28 cellular contexts compared by ENCODE assay signal in genomic region chr10:122949296-122949695, GRCh38.
"Had no signal": no experiment of that assay in that cellular context is flagged by ENCODE, and none has a peak within 500 bp of the region (broad histone marks: within the 10 kb centered on the region; RNA-seq: fewer than 3 reads in every experiment).

No MANE protein-coding gene starts in this region.

- FAIRE-seq: keratinocyte, urothelium cell line had no signal

- H3K4me3 ChIP-seq: hepatocyte, lower lobe of right lung, pancreas, prostate gland, skin epidermis, stomach, testis, thyroid gland, transverse colon, upper lobe of left lung had no signal

- DNase-seq: kidney glomerular epithelial cell; left cardiac atrium; lower lobe of right lung; midbrain; naive thymus-derived CD8-positive, alpha-beta T cell; nucleus accumbens; pancreas; posterior cingulate gyrus; retina; right cardiac atrium; stimulated activated CD4-positive, alpha-beta T cell treated with anti-CD3 and anti-CD28 coated beads, Interleukin-12 subunit alpha, Interleukin-12 subunit beta, amount 100 ng/mL, for 4 hours; stimulated activated CD4-positive, alpha-beta T cell treated with anti-CD3 and anti-CD28 coated beads, Interleukin-15, amount 100 ng/mL, for 24 hours; stimulated activated CD4-positive, alpha-beta T cell treated with anti-CD3 and anti-CD28 coated beads, Interleukin-2, amount 100 ng/mL, for 24 hours; stimulated activated CD4-positive, alpha-beta T cell treated with anti-CD3 and anti-CD28 coated beads, Interleukin-4, amount 100 ng/mL, for 1 hour; stimulated activated naive B cell treated with anti-CD40 and anti-IgM and Interleukin-4, amounts not matched to agents 10 μg/mL and 1 μg/mL and 100 μg/mL, for 72 hours; stimulated activated naive CD8-positive, alpha-beta T cell treated with anti-CD3 and anti-CD28 coated beads, Interleukin-15, Interleukin-2, amounts not matched to agents 100 U/mL and 50 U/mL, for 24 hours; stomach; testis; thyroid gland; transverse colon; upper lobe of left lung had no signal

- ATAC-seq: left cardiac atrium; left lobe of liver; lower lobe of right lung; naive thymus-derived CD8-positive, alpha-beta T cell; pancreas; right cardiac atrium; sciatic nerve; stimulated activated naive B cell treated with anti-CD40 and anti-IgM and Interleukin-4, amounts not matched to agents 10 μg/mL and 1 μg/mL and 100 μg/mL, for 72 hours; stimulated activated naive CD8-positive, alpha-beta T cell treated with anti-CD3 and anti-CD28 coated beads, Interleukin-15, Interleukin-2, amounts not matched to agents 100 U/mL and 50 U/mL, for 24 hours had no signal
